In genomic region chr7:142503036-142503435, GRCh38 we compare ENCODE assay signal across 18 cellular contexts.
DNase-seq lines count a peak whose midpoint lies in the region; ATAC-seq and TF ChIP-seq lines count a peak whose summit lies in the region.
"Had no signal": no experiment of that assay in that cellular context is flagged by ENCODE, and none has a peak within 500 bp of the region (broad histone marks: within the 10 kb centered on the region; RNA-seq: fewer than 3 reads in every experiment).

No MANE protein-coding gene starts in this region.

- TF ChIP-seq CTCF in Loucy (conservative IDR thresholded peaks at IDR 0.05; ENCODE audit: low read length), result no peak
- no peak for TF ChIP-seq CTCF in WERI-Rb-1 (IDR thresholded peaks at IDR 0.05; ENCODE audit: low read depth, low read length)
- no peak for TF ChIP-seq CTCF in SK-N-SH (IDR thresholded peaks at IDR 0.05)

- no peak overlapping the region for H2AFZ ChIP-seq in Loucy (ENCODE audit: low read length)
- no peak overlapping the region for H2AFZ ChIP-seq in SK-N-SH (ENCODE audit: low read depth)

- H3K79me2 ChIP-seq in Loucy (ENCODE audit: insufficient read depth, low read length), result peaks cover 24% of the 10 kb centered on the region
- H3K79me2 ChIP-seq in SK-N-SH (ENCODE audit: insufficient read depth), result no peaks in the 10 kb centered on the region

- H3F3A ChIP-seq in Loucy (ENCODE audit: low read depth) (no peaks in the 10 kb centered on the region), SK-N-SH (replicated peaks; ENCODE audit: insufficient read depth) (no peaks in the 10 kb centered on the region)

- no peaks in the 10 kb centered on the region for H3K27me3 ChIP-seq in Loucy (ENCODE audit: insufficient read depth, low read length, poor library complexity, severe bottlenecking)
- H3K27me3 ChIP-seq in WERI-Rb-1 (ENCODE audit: insufficient read depth, low read depth, severe bottlenecking), result no peaks in the 10 kb centered on the region
- H3K27me3 ChIP-seq in layer of hippocampus (ENCODE audit: control insufficient read depth, insufficient read depth, low read length), result no peaks in the 10 kb centered on the region
- H3K27me3 ChIP-seq in SK-N-SH (ENCODE audit: insufficient read depth), result peaks cover 64% of the 10 kb centered on the region; the same call in 1 of the 2 replicates
- H3K27me3 ChIP-seq: BE2C had no signal

- no peaks in the 10 kb centered on the region for H4K20me1 ChIP-seq in Loucy (ENCODE audit: insufficient read depth, low read length, poor library complexity, severe bottlenecking)
- H4K20me1 ChIP-seq in SK-N-SH (ENCODE audit: insufficient read depth), result no peaks in the 10 kb centered on the region

- POLR2A ChIA-PET in SK-N-SH (lab: Yijun Ruan, JAX), result no interaction called here

- no peak for ATAC-seq in HG02623 (IDR thresholded peaks at IDR 0.05; ENCODE audit: unreplicated experiment)
- ATAC-seq: GM12878, HCT116 had no signal

- H3K36me3 ChIP-seq in Loucy (ENCODE audit: insufficient read depth, low read length) (peaks cover 5% of the 10 kb centered on the region; the same call in 1 of the 2 replicates), WERI-Rb-1 (no peaks in the 10 kb centered on the region), SK-N-SH (replicated peaks in 1 of 2; ENCODE audit: control insufficient read depth in 1 of 2, insufficient read depth in 2 of 2, low read length in 1 of 2) (no peaks in the 10 kb centered on the region)
- H3K36me3 ChIP-seq: BE2C had no signal

- CTCF ChIA-PET in SK-N-SH (lab: Yijun Ruan, JAX), result interaction anchor here (8.4 to 10.5 kb wide), 2 partner anchors 16 to 19 kb away, joined by 99 to 174 read pairs; no protein-coding TSS in a partner anchor

- H3K9ac ChIP-seq in Loucy (ENCODE audit: low read depth, low read length, poor library complexity, severe bottlenecking) (peak overlapping the region; percentile 38), SK-N-SH (no peak overlapping the region)

- TF ChIP-seq EP300 in SK-N-SH (IDR thresholded peaks at IDR 0.05; ENCODE audit: borderline replicate concordance in 1 of 2, low read depth in 1 of 2, low read length in 1 of 2), result no peak

- H3K4me1 ChIP-seq in Loucy (ENCODE audit: insufficient read depth, low read length, poor library complexity, severe bottlenecking) (peaks cover 63% of the 10 kb centered on the region), SK-N-SH (ENCODE audit: control insufficient read depth in 1 of 2, insufficient read depth in 2 of 2, low read depth in 1 of 2, low read length in 1 of 2) (no peaks in the 10 kb centered on the region)
- H3K4me1 ChIP-seq: BE2C had no signal

- H3K4me3 ChIP-seq in Loucy (ENCODE audit: low read length, poor library complexity, severe bottlenecking) (no peak overlapping the region), WERI-Rb-1 (ENCODE audit: low read depth, low read length) (no peak overlapping the region), SK-N-SH (ENCODE audit: low read depth in 2 of 2, low read length in 1 of 2) (no peak overlapping the region)
- H3K4me3 ChIP-seq: GM12878 had no signal

- H3K9me3 ChIP-seq in Loucy (ENCODE audit: insufficient read depth, low read depth, low read length) (no peaks in the 10 kb centered on the region), WERI-Rb-1 (ENCODE audit: severe bottlenecking) (no peaks in the 10 kb centered on the region), SK-N-SH (no peaks in the 10 kb centered on the region)
- H3K9me3 ChIP-seq: BE2C had no signal

- no peak for TF ChIP-seq RAD21 in SK-N-SH (IDR thresholded peaks at IDR 0.05; ENCODE audit: low read length)

- WGBS in SK-N-SH (ENCODE audit: low lambda C conversion rate), result 53% methylated on average over 6 of the region's 6 CpGs

- peak overlapping the region; percentile 52 for H3K27ac ChIP-seq in WERI-Rb-1
- H3K27ac ChIP-seq in layer of hippocampus (ENCODE audit: low read depth, low read length), result peak overlapping the region; percentile 81
- peak overlapping the region; percentile 88 for H3K27ac ChIP-seq in temporal lobe (ENCODE audit: low read depth, low read length)
- H3K27ac ChIP-seq in SK-N-SH (ENCODE audit: low read depth in 2 of 2, low read length in 1 of 2), result no peak overlapping the region

- peak; percentile 54 for DNase-seq in WERI-Rb-1
- DNase-seq in SK-N-SH, result no peak
- DNase-seq: BE2C; CD4-positive, CD25-positive, alpha-beta regulatory T cell; CD8-positive, alpha-beta memory T cell; COR-L47; DMS 273 treated with DMSO at 0.1 percent for 48 hours; DMS53; DND-41; EL; GOT3; H7 had no signal

- H3K9me2 ChIP-seq in Loucy (replicated peaks; ENCODE audit: low read depth, low read length) (no peaks in the 10 kb centered on the region), SK-N-SH (no peaks in the 10 kb centered on the region)

- H3K4me2 ChIP-seq in Loucy (ENCODE audit: low read depth, low read length, poor library complexity, severe bottlenecking) (no peak overlapping the region), SK-N-SH (no peak overlapping the region)

TF ChIP-seq in SK-N-SH, 30 proteins besides CTCF, POLR2A, EP300 and RAD21 (continues in another document):
- TF ChIP-seq RCOR1 (IDR thresholded peaks at IDR 0.05; ENCODE audit: low read length), result no peak
- TF ChIP-seq POLR2AphosphoS5 (IDR thresholded peaks at IDR 0.05; ENCODE audit: low read depth, low read length), result no peak
- TF ChIP-seq SIN3A (IDR thresholded peaks at IDR 0.05; ENCODE audit: borderline replicate concordance, low read depth, low read length), result no peak
- no peak for TF ChIP-seq NFIC (IDR thresholded peaks at IDR 0.05; ENCODE audit: borderline replicate concordance)
- TF ChIP-seq FOXJ3 (CRISPR knock-in tag; IDR thresholded peaks at IDR 0.05), result no peak
- TF ChIP-seq PBX3 (IDR thresholded peaks at IDR 0.05), result no peak
- no peak for TF ChIP-seq GABPA (IDR thresholded peaks at IDR 0.05; ENCODE audit: low read depth)
- no peak for TF ChIP-seq ELF1 (IDR thresholded peaks at IDR 0.05)
- no peak for TF ChIP-seq CHD2 (IDR thresholded peaks at IDR 0.05; ENCODE audit: low read length, partially characterized antibody)
- TF ChIP-seq TCF12 (IDR thresholded peaks at IDR 0.05), result no peak
- no peak for TF ChIP-seq FOXM1 (IDR thresholded peaks at IDR 0.05; ENCODE audit: low read depth)
- TF ChIP-seq NRF1 (IDR thresholded peaks at IDR 0.05; ENCODE audit: low read depth, low read length), result no peak
- TF ChIP-seq, protein P1, sequence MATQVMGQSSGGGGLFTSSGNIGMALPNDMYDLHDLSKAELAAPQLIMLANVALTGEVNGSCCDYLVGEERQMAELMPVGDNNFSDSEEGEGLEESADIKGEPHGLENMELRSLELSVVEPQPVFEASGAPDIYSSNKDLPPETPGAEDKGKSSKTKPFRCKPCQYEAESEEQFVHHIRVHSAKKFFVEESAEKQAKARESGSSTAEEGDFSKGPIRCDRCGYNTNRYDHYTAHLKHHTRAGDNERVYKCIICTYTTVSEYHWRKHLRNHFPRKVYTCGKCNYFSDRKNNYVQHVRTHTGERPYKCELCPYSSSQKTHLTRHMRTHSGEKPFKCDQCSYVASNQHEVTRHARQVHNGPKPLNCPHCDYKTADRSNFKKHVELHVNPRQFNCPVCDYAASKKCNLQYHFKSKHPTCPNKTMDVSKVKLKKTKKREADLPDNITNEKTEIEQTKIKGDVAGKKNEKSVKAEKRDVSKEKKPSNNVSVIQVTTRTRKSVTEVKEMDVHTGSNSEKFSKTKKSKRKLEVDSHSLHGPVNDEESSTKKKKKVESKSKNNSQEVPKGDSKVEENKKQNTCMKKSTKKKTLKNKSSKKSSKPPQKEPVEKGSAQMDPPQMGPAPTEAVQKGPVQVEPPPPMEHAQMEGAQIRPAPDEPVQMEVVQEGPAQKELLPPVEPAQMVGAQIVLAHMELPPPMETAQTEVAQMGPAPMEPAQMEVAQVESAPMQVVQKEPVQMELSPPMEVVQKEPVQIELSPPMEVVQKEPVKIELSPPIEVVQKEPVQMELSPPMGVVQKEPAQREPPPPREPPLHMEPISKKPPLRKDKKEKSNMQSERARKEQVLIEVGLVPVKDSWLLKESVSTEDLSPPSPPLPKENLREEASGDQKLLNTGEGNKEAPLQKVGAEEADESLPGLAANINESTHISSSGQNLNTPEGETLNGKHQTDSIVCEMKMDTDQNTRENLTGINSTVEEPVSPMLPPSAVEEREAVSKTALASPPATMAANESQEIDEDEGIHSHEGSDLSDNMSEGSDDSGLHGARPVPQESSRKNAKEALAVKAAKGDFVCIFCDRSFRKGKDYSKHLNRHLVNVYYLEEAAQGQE (IDR thresholded peaks at IDR 0.05; ENCODE audit: low read depth, low read length), result no peak
- no peak for TF ChIP-seq IRF3 (IDR thresholded peaks at IDR 0.05; ENCODE audit: low read depth, low read length)
- TF ChIP-seq USF2 (IDR thresholded peaks at IDR 0.05; ENCODE audit: borderline replicate concordance, low read depth, low read length), result no peak
- no peak for TF ChIP-seq TAF1 (IDR thresholded peaks at IDR 0.05; ENCODE audit: borderline replicate concordance, low read depth, low read length)
- no peak for TF ChIP-seq TEAD4 (IDR thresholded peaks at IDR 0.05; ENCODE audit: borderline replicate concordance, insufficient read depth)
- TF ChIP-seq MEF2A (IDR thresholded peaks at IDR 0.05; ENCODE audit: borderline replicate concordance, low read depth), result no peak

Comparison
In these comparisons a context has a peak if more than half of its experiments do, and no peak if none do; other contexts are left out.
1. H3K27ac ChIP-seq: peak in WERI-Rb-1 (single experiment), layer of hippocampus (single experiment) and temporal lobe (single experiment); none in SK-N-SH (0 of 2).